In genomic region chr9:127809002-127809561, GRCh38 we compare ENCODE assay signal across 11 cellular contexts. TPM values are rescaled to one million over a fixed set of nuclear protein-coding genes. Genes with fewer than 3 reads are reported as not detected.
DNase-seq lines count a peak whose midpoint lies in the region; TF ChIP-seq lines count a peak whose summit lies in the region.
"Had no signal": no experiment of that assay in that cellular context is flagged by ENCODE, and none has a peak within 500 bp of the region (broad histone marks: within the 10 kb centered on the region; RNA-seq: fewer than 3 reads in every experiment).

No MANE protein-coding gene starts in this region.

- H3K36me3 Mint-ChIP-seq in activated CD4-positive, alpha-beta T cell treated with anti-CD3 and anti-CD28 coated beads, Interleukin-2, amount 10 ng/mL, durations not matched to agents 7 days and 5 days (ENCODE audit: low read depth) = peaks cover 25% of the 10 kb centered on the region
- H3K36me3 Mint-ChIP-seq in endodermal cell (ENCODE audit: low read depth) (peaks cover 37% of the 10 kb centered on the region), Calu3 (ENCODE audit: insufficient read depth, unreplicated experiment) (peaks cover 33% of the 10 kb centered on the region)
- H3K36me3 Mint-ChIP-seq: activated naive CD4-positive, alpha-beta T cell treated with anti-CD3 and anti-CD28 coated beads, Interleukin-2, amount 50 U/mL, for 72 hours had no signal

- no peaks in the 10 kb centered on the region for H3K27me3 Mint-ChIP-seq in activated CD4-positive, alpha-beta T cell treated with anti-CD3 and anti-CD28 coated beads, Interleukin-2, amount 10 ng/mL, durations not matched to agents 7 days and 5 days
- H3K27me3 Mint-ChIP-seq in endodermal cell (ENCODE audit: insufficient read depth) (no peaks in the 10 kb centered on the region), Calu3 (ENCODE audit: unreplicated experiment) (no peaks in the 10 kb centered on the region)

- H3K9ac ChIP-seq in endodermal cell (ENCODE audit: extremely low read depth, low read length, poor library complexity, severe bottlenecking) (no peak overlapping the region), smooth muscle cell (ENCODE audit: low read depth) (no peak overlapping the region)

- H3K4me3 ChIP-seq in endodermal cell (ENCODE audit: low read length) (no peak overlapping the region), smooth muscle cell (no peak overlapping the region)

- POLR2A ChIA-PET in activated CD4-positive, alpha-beta T cell treated with anti-CD3 and anti-CD28 coated beads, Interleukin-2, amount 10 ng/mL, durations not matched to agents 7 days and 5 days (lab: Charles Lee) = no interaction called here

- DNase-seq in activated CD4-positive, alpha-beta T cell treated with anti-CD3 and anti-CD28 coated beads, Interleukin-2, amount 10 ng/mL, durations not matched to agents 7 days and 5 days = no peak
- no peak for DNase-seq in activated CD4-positive, alpha-beta T cell treated with anti-CD3 and anti-CD28 coated beads for 4 hours
- DNase-seq in endodermal cell (no peak), smooth muscle cell (lab: John Stamatoyannopoulos, UW; ENCODE audit: unreplicated experiment) (no peak), Calu3 (no peak)
- no peak for DNase-seq in stimulated activated naive CD4-positive, alpha-beta T cell treated with Interleukin-2 at 50 U/mL for 16 hours (lab: John Stamatoyannopoulos, UW)
- DNase-seq: effector CD8-positive, alpha-beta T cell; NCI-H1105 treated with DMSO at 0.1 percent for 48 hours; NCI-H526 had no signal

- H3K27ac ChIP-seq in endodermal cell (ENCODE audit: low read depth, low read length) = no peak overlapping the region
- H3K27ac ChIP-seq in smooth muscle cell (ENCODE audit: low read depth) = no peak overlapping the region

- no peaks in the 10 kb centered on the region for H3F3A ChIP-seq in smooth muscle cell (ENCODE audit: low read depth)

- WGBS in endodermal cell (ENCODE audit: insufficient coverage in 1 of 2, insufficient read length in 1 of 2), 2 experiments = 86 to 90% methylated on average over 9 of the region's 9 CpGs
- WGBS in smooth muscle cell (ENCODE audit: low lambda C conversion rate) = 73% methylated on average over 9 of the region's 9 CpGs

- no peaks in the 10 kb centered on the region for H3K9me3 Mint-ChIP-seq in activated CD4-positive, alpha-beta T cell treated with anti-CD3 and anti-CD28 coated beads, Interleukin-2, amount 10 ng/mL, durations not matched to agents 7 days and 5 days
- no peaks in the 10 kb centered on the region for H3K9me3 Mint-ChIP-seq in endodermal cell
- H3K9me3 Mint-ChIP-seq in Calu3 (ENCODE audit: low read depth, unreplicated experiment) = no peaks in the 10 kb centered on the region
- H3K9me3 Mint-ChIP-seq: activated naive CD4-positive, alpha-beta T cell treated with anti-CD3 and anti-CD28 coated beads, Interleukin-2, amount 50 U/mL, for 72 hours had no signal

- H3K9me3 ChIP-seq in endodermal cell (ENCODE audit: control insufficient read depth, low read length) = no peaks in the 10 kb centered on the region
- no peaks in the 10 kb centered on the region for H3K9me3 ChIP-seq in smooth muscle cell (replicated peaks; ENCODE audit: low read depth)

- no peak overlapping the region for H3K4me3 Mint-ChIP-seq in activated CD4-positive, alpha-beta T cell treated with anti-CD3 and anti-CD28 coated beads, Interleukin-2, amount 10 ng/mL, durations not matched to agents 7 days and 5 days
- H3K4me3 Mint-ChIP-seq in endodermal cell (peak overlapping the region; percentile 15), Calu3 (ENCODE audit: low read depth, unreplicated experiment) (no peak overlapping the region)

- TF ChIP-seq CTCF in endodermal cell (conservative IDR thresholded peaks at IDR 0.05) = no peak
- TF ChIP-seq CTCF in smooth muscle cell (IDR thresholded peaks at IDR 0.05; ENCODE audit: borderline replicate concordance, insufficient read depth, poor library complexity, severe bottlenecking) = no peak
- no peak for TF ChIP-seq CTCF in Calu3 (IDR thresholded peaks at IDR 0.05; ENCODE audit: unreplicated experiment)

- peak overlapping the region; percentile 36 for H3K27ac Mint-ChIP-seq in activated CD4-positive, alpha-beta T cell treated with anti-CD3 and anti-CD28 coated beads, Interleukin-2, amount 10 ng/mL, durations not matched to agents 7 days and 5 days
- H3K27ac Mint-ChIP-seq in endodermal cell (no peak overlapping the region), Calu3 (ENCODE audit: unreplicated experiment) (no peak overlapping the region)

- H3K4me2 ChIP-seq in smooth muscle cell = peak overlapping the region; percentile 79

- BruUV-seq in Calu3 (replicated peaks; lab: Mats Ljungman, UMichigan) = no TSS peak

- H3K36me3 ChIP-seq in endodermal cell (ENCODE audit: control insufficient read depth, insufficient read depth, low read length) (peaks cover 48% of the 10 kb centered on the region), smooth muscle cell (ENCODE audit: low read depth) (no peaks in the 10 kb centered on the region)

- CTCF ChIA-PET in activated CD4-positive, alpha-beta T cell treated with anti-CD3 and anti-CD28 coated beads, Interleukin-2, amount 10 ng/mL, durations not matched to agents 7 days and 5 days (lab: Charles Lee) = interaction anchor here (0.6 to 1.5 kb wide), 2 partner anchors 61 to 1023 kb away, joined by 3 to 5 read pairs; no protein-coding TSS in a partner anchor
- CTCF ChIA-PET in Calu3 (lab: Charles Lee) = interaction anchor here (1.4 kb wide), 1 partner anchor 8 kb away, joined by 8 read pairs; no protein-coding TSS in a partner anchor

- no peak overlapping the region for H2AFZ ChIP-seq in smooth muscle cell (ENCODE audit: low read depth)

- intact Hi-C loops in Calu3 (cut with micrococcal nuclease; ENCODE audit: unreplicated experiment) = no loop called here

- no peaks in the 10 kb centered on the region for H4K20me1 ChIP-seq in smooth muscle cell (ENCODE audit: low read depth)

- H3K27me3 ChIP-seq in endodermal cell (ENCODE audit: control insufficient read depth, insufficient read depth, low read length, poor library complexity, severe bottlenecking) (no peaks in the 10 kb centered on the region), smooth muscle cell (ENCODE audit: low read depth) (no peaks in the 10 kb centered on the region)

- H3K4me1 ChIP-seq in endodermal cell (ENCODE audit: control insufficient read depth, insufficient read depth, low read length) (peaks cover 12% of the 10 kb centered on the region), smooth muscle cell (ENCODE audit: low read depth) (peaks cover under 1% of the 10 kb centered on the region)

- peaks cover 22% of the 10 kb centered on the region for H3K4me1 Mint-ChIP-seq in activated CD4-positive, alpha-beta T cell treated with anti-CD3 and anti-CD28 coated beads, Interleukin-2, amount 10 ng/mL, durations not matched to agents 7 days and 5 days
- H3K4me1 Mint-ChIP-seq in endodermal cell (peaks cover 6% of the 10 kb centered on the region), Calu3 (ENCODE audit: low read depth, unreplicated experiment) (no peaks in the 10 kb centered on the region)

- peaks cover 11% of the 10 kb centered on the region for H3K79me2 ChIP-seq in smooth muscle cell (ENCODE audit: low read depth)

RNA-seq across cellular contexts. Expression of gene FPGS, which starts 6.4 kb away (rescaled TPM):
- 10 to 100 TPM; 66.7 to 78.1 TPM for total RNA-seq in activated CD4-positive, alpha-beta T cell treated with anti-CD3 and anti-CD28 coated beads, Interleukin-2, amount 10 ng/mL, durations not matched to agents 7 days and 5 days
- 10 to 100 TPM; 75.2 to 76.4 TPM for total RNA-seq in endodermal cell
- 46.4 TPM for polyA plus RNA-seq in endodermal cell (2013, experiment 1 of 2)
- polyA plus RNA-seq in endodermal cell (2013, experiment 2 of 2) = 42.8 TPM
- 9.2 and 12.9 TPM in 2 replicates for total RNA-seq in smooth muscle cell
- 26.2 and 34.9 TPM in 2 replicates for polyA plus RNA-seq in smooth muscle cell
- total RNA-seq in Calu3 (2022) = 75.2 and 79.9 TPM in 2 replicates

RNA-seq across cellular contexts. Expression of gene CDK9, which starts 23.2 kb away (rescaled TPM):
- 100 to 1,000 TPM in 1 of 2 experiments, 10 to 100 TPM in 1; 99.4 to 110 TPM for total RNA-seq in activated CD4-positive, alpha-beta T cell treated with anti-CD3 and anti-CD28 coated beads, Interleukin-2, amount 10 ng/mL, durations not matched to agents 7 days and 5 days
- total RNA-seq in endodermal cell = 100 to 1,000 TPM in 1 of 2 donors, 10 to 100 TPM in 1; 97.1 to 101 TPM
- polyA plus RNA-seq in endodermal cell (2013, experiment 1 of 2) = 58.2 TPM
- polyA plus RNA-seq in endodermal cell (2013, experiment 2 of 2) = 58.0 TPM
- 38.2 and 48.0 TPM in 2 replicates for total RNA-seq in smooth muscle cell
- polyA plus RNA-seq in smooth muscle cell = 61.4 and 68.6 TPM in 2 replicates
- 41.8 and 51.3 TPM in 2 replicates for total RNA-seq in Calu3 (2022)

RNA-seq across cellular contexts. Expression of gene SH2D3C, which starts 30.6 kb away (rescaled TPM):
- total RNA-seq in activated CD4-positive, alpha-beta T cell treated with anti-CD3 and anti-CD28 coated beads, Interleukin-2, amount 10 ng/mL, durations not matched to agents 7 days and 5 days = 10 to 100 TPM; 67.9 to 71.4 TPM
- total RNA-seq in endodermal cell = 1 to 10 TPM in 1 of 2 donors, under 1 TPM in 1; 0.77 to 1.4 TPM
- 5.3 TPM for polyA plus RNA-seq in endodermal cell (2013, experiment 1 of 2)
- polyA plus RNA-seq in endodermal cell (2013, experiment 2 of 2) = 5.3 TPM
- 1.5 TPM in 1 of 2 replicates, not detected in the other for total RNA-seq in smooth muscle cell
- 0.54 and 0.83 TPM in 2 replicates for polyA plus RNA-seq in smooth muscle cell
- not detected in 2 replicates for total RNA-seq in Calu3 (2022)
- total RNA-seq: A673 had no signal

RNA-seq across cellular contexts. Expression of gene ENG, which starts 45.4 kb away (rescaled TPM):
- 10 to 100 TPM; 17.2 to 17.3 TPM for total RNA-seq in activated CD4-positive, alpha-beta T cell treated with anti-CD3 and anti-CD28 coated beads, Interleukin-2, amount 10 ng/mL, durations not matched to agents 7 days and 5 days
- total RNA-seq in endodermal cell (1 to 10 TPM; 2.2 to 2.4 TPM), smooth muscle cell (11.1 and 12.6 TPM in 2 replicates), Calu3 (2022) (0.32 TPM in 1 of 2 replicates, not detected in the other)
- 1.2 TPM for polyA plus RNA-seq in endodermal cell (2013, experiment 1 of 2)
- polyA plus RNA-seq in endodermal cell (2013, experiment 2 of 2) = 0.95 TPM
- polyA plus RNA-seq in smooth muscle cell = 42.4 and 54.1 TPM in 2 replicates

Comparison
In these comparisons a context has a peak if more than half of its experiments do, and no peak if none do; other contexts are left out.
1. RNA of gene SH2D3C, which starts 30.6 kb away (total RNA-seq): 67.9 to 71.4 TPM in activated CD4-positive, alpha-beta T cell treated with anti-CD3 and anti-CD28 coated beads, Interleukin-2, amount 10 ng/mL, durations not matched to agents 7 days and 5 days; 0.77 to 1.4 TPM in endodermal cell, 1.5 TPM in smooth muscle cell and not detected in Calu3; every median in the first group is over 10 times any median in the second.